ENCODE assay signal across 8 cellular contexts in the genomic region with DNA sequence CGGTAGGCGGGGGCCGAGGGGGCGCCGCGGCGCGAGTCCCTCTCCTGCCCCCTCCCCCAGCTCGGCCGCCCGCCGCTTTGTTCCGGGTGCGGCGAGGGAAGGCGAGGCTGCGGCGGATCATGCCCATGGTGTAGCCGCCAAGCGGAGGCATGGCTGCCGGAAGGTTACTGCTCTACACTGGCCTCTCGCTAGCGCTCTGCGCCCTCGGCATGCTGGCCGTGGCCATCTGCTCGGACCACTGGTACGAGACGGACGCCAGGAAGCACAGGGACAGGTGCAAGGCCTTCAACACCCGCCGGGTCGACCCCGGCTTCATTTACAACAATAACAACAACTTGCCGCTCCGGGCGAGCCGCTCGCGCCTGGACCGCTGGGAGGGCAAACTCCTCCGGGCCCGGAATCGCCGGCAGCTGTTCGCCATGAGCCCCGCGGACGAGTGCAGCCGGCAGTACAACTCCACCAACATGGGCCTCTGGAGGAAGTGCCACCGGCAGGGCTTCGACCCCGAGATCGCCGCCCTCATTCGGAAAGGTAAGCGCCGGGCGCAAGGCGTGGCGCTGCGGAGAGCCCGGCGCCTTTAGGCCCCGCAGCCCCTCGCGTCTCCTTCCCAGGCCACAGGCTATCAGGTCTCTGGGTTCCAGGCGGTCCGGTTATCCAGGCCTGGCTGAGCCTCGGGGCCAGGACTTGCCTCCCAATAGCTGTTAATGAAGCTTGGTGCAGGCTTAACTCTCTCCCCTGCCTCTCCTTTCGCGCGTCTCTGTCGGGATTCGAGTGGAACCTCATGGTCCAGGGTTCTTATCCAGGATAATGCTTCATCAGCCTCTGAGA. TPM values are rescaled to one million over a fixed set of nuclear protein-coding genes. Genes with fewer than 3 reads are reported as not detected.
DNase-seq lines count a peak whose midpoint lies in the region; ATAC-seq lines count a peak whose summit lies in the region.

No MANE protein-coding gene starts in this region.

- peaks cover 0 to 3% of the 10 kb centered on the region in 2 donors for H3K36me3 Mint-ChIP-seq in activated T-cell treated with anti-CD3 and anti-CD28 coated beads, Interleukin-2, amount 50 U/mL, for 72 hours (ENCODE audit: insufficient read depth in 2 of 2)

- peaks cover 15% of the 10 kb centered on the region for H3K4me1 Mint-ChIP-seq in activated T-cell treated with anti-CD3 and anti-CD28 coated beads, Interleukin-2, amount 50 U/mL, for 72 hours (ENCODE audit: low read depth)

- no peaks in the 10 kb centered on the region for H3K9me3 Mint-ChIP-seq in activated T-cell treated with anti-CD3 and anti-CD28 coated beads, Interleukin-2, amount 50 U/mL, for 72 hours

- intact Hi-C loops in left cardiac atrium (cut with DNase I) = loop anchor here in 1 of 2 donors (10.0 kb wide), 1 partner anchor 140 kb away; no protein-coding TSS in a partner anchor

- peak overlapping the region; percentile 70 to 76 for H3K4me3 Mint-ChIP-seq in activated T-cell treated with anti-CD3 and anti-CD28 coated beads, Interleukin-2, amount 50 U/mL, for 72 hours

- peaks cover 30% of the 10 kb centered on the region for H3K27me3 Mint-ChIP-seq in activated T-cell treated with anti-CD3 and anti-CD28 coated beads, Interleukin-2, amount 50 U/mL, for 72 hours (ENCODE audit: low read depth)

- ATAC-seq in activated T-cell treated with anti-CD3 and anti-CD28 coated beads, Interleukin-2, amount 50 U/mL, for 72 hours (replicated peaks in 1 of 2) = peak; percentile 55 to 61
- peak in 1 of 2 donors; percentile 42 for ATAC-seq in left cardiac atrium

- DNase-seq in DMS53 treated with DMSO at 0.1 percent for 48 hours (lab: John Stamatoyannopoulos, UW; ENCODE audit: unreplicated experiment) (peak; percentile 48), HuH-7.5 (ENCODE audit: low spot score) (peak; percentile 33), left cardiac atrium (peak; percentile 24), pons (ENCODE audit: low spot score) (peak; percentile 18), cerebellar nuclear complex (lab: John Stamatoyannopoulos, UW) (no peak), SW 1271 (lab: John Stamatoyannopoulos, UW) (no peak), KG1 (lab: John Stamatoyannopoulos, UW) (no peak)
- DNase-seq in activated T-cell treated with anti-CD3 and anti-CD28 coated beads, Interleukin-2, amount 50 U/mL, for 72 hours = peak; percentile 36 to 38

- no peak overlapping the region for H3K27ac Mint-ChIP-seq in activated T-cell treated with anti-CD3 and anti-CD28 coated beads, Interleukin-2, amount 50 U/mL, for 72 hours

RNA-seq across cellular contexts. Expression of a gene that starts 0.5 kb away (rescaled TPM):
- total RNA-seq in activated T-cell treated with anti-CD3 and anti-CD28 coated beads, Interleukin-2, amount 50 U/mL, for 72 hours = 1 to 10 TPM; 1.0 to 1.4 TPM
- 10 to 100 TPM; 24.4 to 29.9 TPM for total RNA-seq in left cardiac atrium

RNA-seq across cellular contexts. Expression of a gene that starts 59.6 kb away (rescaled TPM):
- total RNA-seq in activated T-cell treated with anti-CD3 and anti-CD28 coated beads, Interleukin-2, amount 50 U/mL, for 72 hours = 10 to 100 TPM; 87.6 to 96.0 TPM
- 10 to 100 TPM; 78.4 to 91.3 TPM for total RNA-seq in left cardiac atrium

Comparison
In these comparisons a context has a peak if more than half of its experiments do, and no peak if none do; other contexts are left out.
1. DNase-seq: peak in DMS53 treated with DMSO at 0.1 percent for 48 hours (single experiment), HuH-7.5 (single experiment), activated T-cell treated with anti-CD3 and anti-CD28 coated beads, Interleukin-2, amount 50 U/mL, for 72 hours (2 of 2), left cardiac atrium (single experiment) and pons (single experiment); none in cerebellar nuclear complex (0 of 2), SW 1271 (0 of 2) and KG1 (single experiment).
2. RNA of a gene that starts 0.5 kb away (total RNA-seq): 24.4 to 29.9 TPM in left cardiac atrium; 1.0 to 1.4 TPM in activated T-cell treated with anti-CD3 and anti-CD28 coated beads, Interleukin-2, amount 50 U/mL, for 72 hours; every median in the first group is over 10 times any median in the second.